In genomic region chr16:82715833-82716232, GRCh38 we compare ENCODE assay signal across 26 cellular contexts.
DNase-seq lines count a peak whose midpoint lies in the region; ATAC-seq and TF ChIP-seq lines count a peak whose summit lies in the region.
"Had no signal": no experiment of that assay in that cellular context is flagged by ENCODE, and none has a peak within 500 bp of the region (broad histone marks: within the 10 kb centered on the region; RNA-seq: fewer than 3 reads in every experiment).

No MANE protein-coding gene starts in this region.

- H3K27ac Mint-ChIP-seq in CD14-positive monocyte = no peak overlapping the region
- H3K27ac Mint-ChIP-seq: activated T-cell treated with anti-CD3 and anti-CD28 coated beads, Interleukin-2, amount 50 U/mL, for 24 hours; naive B cell; stimulated activated naive B cell treated with anti-CD40 and anti-IgM and Interleukin-4, amounts not matched to agents 10 μg/mL and 1 μg/mL and 100 μg/mL, for 72 hours; T-helper 1 cell treated with Interleukin-12 subunit alpha and Interleukin-12 subunit beta and Interleukin-4 antibody, amounts not matched to agents 30 μg/mL and 1 μg/mL, for 36 hours had no signal

- H3K4me1 Mint-ChIP-seq in CD14-positive monocyte = no peaks in the 10 kb centered on the region
- H3K4me1 Mint-ChIP-seq: naive B cell; stimulated activated naive B cell treated with anti-CD40 and anti-IgM and Interleukin-4, amounts not matched to agents 10 μg/mL and 1 μg/mL and 100 μg/mL, for 72 hours had no signal

- H3K27me3 Mint-ChIP-seq in CD14-positive monocyte (ENCODE audit: low read depth in 3 of 3) = peaks cover 1 to 3% (median 1%) of the 10 kb centered on the region in 3 donors
- H3K27me3 Mint-ChIP-seq: activated T-cell treated with anti-CD3 and anti-CD28 coated beads, Interleukin-2, amount 50 U/mL, for 24 hours had no signal

- H3K4me3 ChIP-seq in AG09309 (ENCODE audit: control insufficient read depth, low read depth, low read length) (no peak overlapping the region), fibroblast of the aortic adventitia (ENCODE audit: low read depth, low read length) (no peak overlapping the region)
- H3K4me3 ChIP-seq: coronary artery, esophagus muscularis mucosa, HAP-1, Peyer's patch, testis, uterus had no signal

- TF ChIP-seq CTCF in AG09309 (IDR thresholded peaks at IDR 0.05; ENCODE audit: control insufficient read depth, insufficient read depth, low read depth, low read length, missing control alignments) (no peak), fibroblast of the aortic adventitia (IDR thresholded peaks at IDR 0.05; ENCODE audit: insufficient read depth, low read length) (no peak), CD14-positive monocyte (IDR thresholded peaks at IDR 0.05) (no peak)

- ATAC-seq in sciatic nerve = no peak
- ATAC-seq: stimulated activated naive B cell treated with anti-CD40 and anti-IgM and Interleukin-4, amounts not matched to agents 10 μg/mL and 1 μg/mL and 100 μg/mL, for 72 hours had no signal

- peaks cover 0 to 2% (median 0%) of the 10 kb centered on the region in 7 donors for H3K9me3 Mint-ChIP-seq in CD14-positive monocyte
- H3K9me3 Mint-ChIP-seq: activated T-cell treated with anti-CD3 and anti-CD28 coated beads, Interleukin-2, amount 50 U/mL, for 24 hours; T-helper 1 cell treated with Interleukin-12 subunit alpha and Interleukin-12 subunit beta and Interleukin-4 antibody, amounts not matched to agents 30 μg/mL and 1 μg/mL, for 36 hours had no signal

- H3K36me3 Mint-ChIP-seq in CD14-positive monocyte = no peaks in the 10 kb centered on the region

- intact Hi-C loops in CD14-positive monocyte (cut with micrococcal nuclease) = no loop called here
- intact Hi-C loops in sciatic nerve (cut with DNase I) = no loop called here

- DNase-seq in AG09309 (ENCODE audit: low read depth) = peak; percentile 14
- peak; percentile 40 for DNase-seq in NCI-H524 treated with DMSO at 0.1 percent for 48 hours (lab: John Stamatoyannopoulos, UW)
- peak; percentile 19 for DNase-seq in fibroblast of the aortic adventitia (ENCODE audit: low read depth)
- DNase-seq in left kidney (ENCODE audit: low read depth, low spot score) = peak; percentile 7
- no peak for DNase-seq in DMS 273 (lab: John Stamatoyannopoulos, UW; ENCODE audit: unreplicated experiment)
- DNase-seq in effector CD8-positive, alpha-beta T cell (lab: John Stamatoyannopoulos, UW) = no peak
- no peak for DNase-seq in CD14-positive monocyte (ENCODE audit: low spot score)
- DNase-seq in sciatic nerve (ENCODE audit: low spot score) = no peak
- DNase-seq: activated CD4-positive, alpha-beta T cell treated with anti-CD3 and anti-CD28 coated beads for 4 hours; activated CD8-positive, alpha-beta memory T cell treated with anti-CD3 and anti-CD28 coated beads for 24 hours; activated naive CD4-positive, alpha-beta T cell; activated T-cell treated with anti-CD3 and anti-CD28 coated beads, Interleukin-2, amount 50 U/mL, for 24 hours; EL; kidney glomerular epithelial cell; naive B cell; NCI-H1417 treated with DMSO at 0.1 percent for 48 hours; nucleus accumbens; Peyer's patch; stimulated activated CD4-positive, alpha-beta T cell treated with anti-CD3 and anti-CD28 coated beads, Interleukin-4, amount 100 ng/mL, for 24 hours; stimulated activated naive B cell treated with anti-CD40 and anti-IgM and Interleukin-4, amounts not matched to agents 10 μg/mL and 1 μg/mL and 100 μg/mL, for 72 hours; testis; uterus had no signal

- H3K4me3 Mint-ChIP-seq in CD14-positive monocyte = no peak overlapping the region
- H3K4me3 Mint-ChIP-seq: activated T-cell treated with anti-CD3 and anti-CD28 coated beads, Interleukin-2, amount 50 U/mL, for 24 hours; naive B cell; stimulated activated naive B cell treated with anti-CD40 and anti-IgM and Interleukin-4, amounts not matched to agents 10 μg/mL and 1 μg/mL and 100 μg/mL, for 72 hours; T-helper 1 cell treated with Interleukin-12 subunit alpha and Interleukin-12 subunit beta and Interleukin-4 antibody, amounts not matched to agents 30 μg/mL and 1 μg/mL, for 36 hours had no signal

Comparison
In these comparisons a context has a peak if more than half of its experiments do, and no peak if none do; other contexts are left out.
1. DNase-seq: peak in AG09309 (single experiment), NCI-H524 treated with DMSO at 0.1 percent for 48 hours (single experiment), fibroblast of the aortic adventitia (single experiment) and left kidney (single experiment); none in DMS 273 (single experiment), effector CD8-positive, alpha-beta T cell (single experiment), CD14-positive monocyte (single experiment) and sciatic nerve (single experiment).